Comparison of ENCODE assay signal across 14 cellular contexts in genomic region chr3:32436816-32437189, GRCh38. TPM values are rescaled to one million over a fixed set of nuclear protein-coding genes. Genes with fewer than 3 reads are reported as not detected.
DNase-seq lines count a peak whose midpoint lies in the region; ATAC-seq lines count a peak whose summit lies in the region.
"Had no signal": no experiment of that assay in that cellular context is flagged by ENCODE, and none has a peak within 500 bp of the region (broad histone marks: within the 10 kb centered on the region; RNA-seq: fewer than 3 reads in every experiment).

No MANE protein-coding gene starts in this region.

- DNase-seq in RPMI8226 (no peak), iPS-NIHi7 (ENCODE audit: extremely low spot score) (no peak), dermis blood vessel endothelial cell (no peak), left colon (no peak)
- DNase-seq: DMS79, hypothalamus, NCI-H446 treated with DMSO at 0.1 percent for 48 hours, retina, SHP77 treated with DMSO at 0.1 percent for 48 hours, upper lobe of right lung had no signal

- peaks cover 56% of the 10 kb centered on the region for H3K4me1 Mint-ChIP-seq in dendritic cell treated with granulocyte-macrophage colony-stimulating factor and Interleukin-4, amounts not matched to agents 40 ng/mL and 50 ng/mL, for 4 days (ENCODE audit: low read depth)

- no peaks in the 10 kb centered on the region for H3K27me3 Mint-ChIP-seq in dendritic cell treated with granulocyte-macrophage colony-stimulating factor and Interleukin-4, amounts not matched to agents 40 ng/mL and 50 ng/mL, for 4 days

- no peak overlapping the region for H3K4me3 Mint-ChIP-seq in dendritic cell treated with granulocyte-macrophage colony-stimulating factor and Interleukin-4, amounts not matched to agents 40 ng/mL and 50 ng/mL, for 4 days

- ATAC-seq in GM18861 (IDR thresholded peaks at IDR 0.05; ENCODE audit: unreplicated experiment), result peak; percentile 40
- ATAC-seq in GM21619 (IDR thresholded peaks at IDR 0.05; ENCODE audit: unreplicated experiment), result peak; percentile 44
- peak; percentile 28 for ATAC-seq in HG03378 (IDR thresholded peaks at IDR 0.05; ENCODE audit: unreplicated experiment)
- ATAC-seq in left colon, result no peak
- ATAC-seq: upper lobe of right lung had no signal

- H3K36me3 Mint-ChIP-seq in dendritic cell treated with granulocyte-macrophage colony-stimulating factor and Interleukin-4, amounts not matched to agents 40 ng/mL and 50 ng/mL, for 4 days (ENCODE audit: low read depth), result peaks cover 19% of the 10 kb centered on the region

- H3K27ac Mint-ChIP-seq in dendritic cell treated with granulocyte-macrophage colony-stimulating factor and Interleukin-4, amounts not matched to agents 40 ng/mL and 50 ng/mL, for 4 days, result peak overlapping the region; percentile 18

- intact Hi-C loops in dendritic cell treated with granulocyte-macrophage colony-stimulating factor and Interleukin-4, amounts not matched to agents 40 ng/mL and 50 ng/mL, for 4 days (cut with micrococcal nuclease), result no loop called here
- intact Hi-C loops in left colon (cut with DNase I, micrococcal nuclease), result no loop called here

- no peaks in the 10 kb centered on the region for H3K9me3 Mint-ChIP-seq in dendritic cell treated with granulocyte-macrophage colony-stimulating factor and Interleukin-4, amounts not matched to agents 40 ng/mL and 50 ng/mL, for 4 days

RNA-seq across cellular contexts. Expression of gene CMTM7, which starts 45.1 kb away (rescaled TPM):
- total RNA-seq in dermis blood vessel endothelial cell (19.1 and 31.3 TPM in 2 replicates), left colon (1 to 10 TPM; 5.8 to 7.4 TPM)
